15 cellular contexts compared by ENCODE assay signal in the genomic region with DNA sequence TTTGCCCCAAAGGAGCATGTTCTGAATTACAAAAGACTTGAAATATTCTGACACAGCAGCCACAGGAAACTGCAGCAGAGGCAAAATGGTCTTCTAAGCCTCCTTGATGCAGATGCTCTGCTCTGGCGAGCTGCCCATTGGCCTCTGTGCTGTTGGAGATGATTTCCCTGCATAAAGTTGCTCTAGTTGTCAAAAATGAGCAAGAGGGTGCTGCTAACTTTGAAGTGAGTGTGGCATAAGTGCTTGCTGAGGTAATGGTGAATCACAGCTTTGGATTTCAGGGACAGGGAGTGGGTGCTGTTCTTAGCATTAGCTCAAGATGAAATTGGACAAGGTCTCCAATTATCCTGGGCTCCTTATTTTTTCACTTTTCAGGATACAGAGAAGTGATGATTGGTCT.
DNase-seq lines count a peak whose midpoint lies in the region; ATAC-seq and TF ChIP-seq lines count a peak whose summit lies in the region.
"Had no signal": no experiment of that assay in that cellular context is flagged by ENCODE, and none has a peak within 500 bp of the region (broad histone marks: within the 10 kb centered on the region; RNA-seq: fewer than 3 reads in every experiment).

No MANE protein-coding gene starts in this region.

- peak overlapping the region; percentile 30 for H3K27ac ChIP-seq in mesodermal cell (ENCODE audit: low read depth, low read length, severe bottlenecking)
- H3K27ac ChIP-seq: parathyroid adenoma had no signal

- no peak for ATAC-seq in HG03196 (IDR thresholded peaks at IDR 0.05; ENCODE audit: unreplicated experiment)
- ATAC-seq: stimulated activated naive CD8-positive, alpha-beta T cell treated with anti-CD3 and anti-CD28 coated beads, Interleukin-15, Interleukin-2, amounts not matched to agents 100 U/mL and 50 U/mL, for 24 hours had no signal

- H3K4me1 ChIP-seq in mesodermal cell (ENCODE audit: control insufficient read depth, insufficient read depth, low read length, poor library complexity, severe bottlenecking), result peaks cover 16% of the 10 kb centered on the region
- H3K4me1 ChIP-seq in BE2C, result no peaks in the 10 kb centered on the region
- H3K4me1 ChIP-seq: parathyroid adenoma had no signal

- no peaks in the 10 kb centered on the region for H3K36me3 ChIP-seq in mesodermal cell (ENCODE audit: control insufficient read depth, insufficient read depth, low read length)
- H3K36me3 ChIP-seq in BE2C, result no peaks in the 10 kb centered on the region

- peaks cover 4% of the 10 kb centered on the region; the same call in 1 of the 2 replicates for H3K27me3 ChIP-seq in BE2C

- WGBS in mesodermal cell (ENCODE audit: insufficient coverage in 2 of 2), 2 experiments, result 57 to 89% methylated on average over 1 of the region's 1 CpG

- DNase-seq in Daoy (ENCODE audit: low read depth), result peak; percentile 22
- peak; percentile 93 for DNase-seq in M059J (ENCODE audit: low read depth)
- peak; percentile 88 for DNase-seq in epithelial cell of esophagus (ENCODE audit: low read depth)
- no peak for DNase-seq in NCI-H2196 (lab: John Stamatoyannopoulos, UW; ENCODE audit: unreplicated experiment)
- no peak for DNase-seq in BE2C
- DNase-seq in stimulated activated CD4-positive, alpha-beta T cell treated with anti-CD3 and anti-CD28 coated beads, Interleukin-15, amount 100 ng/mL, for 24 hours, result no peak
- DNase-seq: activated CD4-positive, alpha-beta T cell treated with anti-CD3 and anti-CD28 coated beads for 1 hour; MV-4-11; NCI-H446; SHP77; stimulated activated CD4-positive, alpha-beta T cell treated with anti-CD3 and anti-CD28 coated beads, Interleukin-4, amount 100 ng/mL, for 24 hours; stimulated activated naive CD8-positive, alpha-beta T cell treated with anti-CD3 and anti-CD28 coated beads, Interleukin-15, Interleukin-2, amounts not matched to agents 100 U/mL and 50 U/mL, for 24 hours had no signal

- H3K4me3 ChIP-seq in epithelial cell of esophagus (ENCODE audit: low read length) (no peak overlapping the region), mesodermal cell (ENCODE audit: extremely low read depth, insufficient read depth, low read length, poor library complexity, severe bottlenecking) (no peak overlapping the region), BE2C (ENCODE audit: low read depth, low read length) (no peak overlapping the region)

- TF ChIP-seq CTCF in epithelial cell of esophagus (IDR thresholded peaks at IDR 0.05; ENCODE audit: insufficient read depth, low read depth, low read length, missing control alignments), result no peak
- TF ChIP-seq CTCF in BE2C (IDR thresholded peaks at IDR 0.05; ENCODE audit: low read depth, low read length), result no peak

- H3K9me3 ChIP-seq in mesodermal cell (ENCODE audit: control insufficient read depth, low read length) (no peaks in the 10 kb centered on the region), BE2C (no peaks in the 10 kb centered on the region)

Comparison
In these comparisons a context has a peak if more than half of its experiments do, and no peak if none do; other contexts are left out.
1. DNase-seq: peak in Daoy (single experiment), M059J (single experiment) and epithelial cell of esophagus (single experiment); none in NCI-H2196 (single experiment), BE2C (single experiment) and stimulated activated CD4-positive, alpha-beta T cell treated with anti-CD3 and anti-CD28 coated beads, Interleukin-15, amount 100 ng/mL, for 24 hours (single experiment).